In genomic region chr3:183447206-183448001, GRCh38 we compare ENCODE assay signal across 1 cellular context.
TF ChIP-seq lines count a peak whose summit lies in the region.

No MANE protein-coding gene starts in this region.

TF ChIP-seq in HepG2, 621 proteins besides CTCF, POLR2A, EP300 and RAD21 (continued from another document and continues in another):
- TF ChIP-seq ZNF503 (CRISPR knock-in tag; IDR thresholded peaks at IDR 0.05) (peak; percentile 45; the same call in 1 of the 2 replicates), KDM1A (CRISPR knock-in tag; IDR thresholded peaks at IDR 0.05) (no peak), MXD4 (CRISPR knock-in tag; IDR thresholded peaks at IDR 0.05) (peak; percentile 82), ZNF484 (CRISPR knock-in tag; IDR thresholded peaks at IDR 0.05; ENCODE audit: borderline replicate concordance, low read depth) (no peak), ZNF816 (CRISPR knock-in tag; IDR thresholded peaks at IDR 0.05; ENCODE audit: borderline replicate concordance) (peak; percentile 91; the same call in 1 of the 2 replicates), GPN1 (CRISPR knock-in tag; IDR thresholded peaks at IDR 0.05; ENCODE audit: borderline replicate concordance) (peak; percentile 76; the same call in 1 of the 2 replicates), RFX3 (CRISPR knock-in tag; IDR thresholded peaks at IDR 0.05) (peak; percentile 54; the same call in 1 of the 2 replicates), YY1 (IDR thresholded peaks at IDR 0.05; ENCODE audit: insufficient read depth, insufficient replicate concordance, low read depth, low read length) (peak; percentile 91), MYC (CRISPR knock-in tag; IDR thresholded peaks at IDR 0.05; ENCODE audit: borderline replicate concordance) (peak; percentile 77; the same call in 1 of the 2 replicates), SKI (IDR thresholded peaks at IDR 0.05; ENCODE audit: partially characterized antibody) (peak; percentile 17), ZNF766 (CRISPR knock-in tag; IDR thresholded peaks at IDR 0.05; ENCODE audit: borderline replicate concordance) (peak; percentile 72), KDM5B (CRISPR knock-in tag; IDR thresholded peaks at IDR 0.05; ENCODE audit: borderline replicate concordance) (peak; percentile 93; the same call in 1 of the 2 replicates), KDM2A (CRISPR knock-in tag; IDR thresholded peaks at IDR 0.05; ENCODE audit: borderline replicate concordance, low read depth) (peak; percentile 94), TFDP1 (CRISPR knock-in tag; IDR thresholded peaks at IDR 0.05; ENCODE audit: borderline replicate concordance) (peak; percentile 60; the same call in 1 of the 2 replicates), ZNF224 (CRISPR knock-in tag; IDR thresholded peaks at IDR 0.05) (0 out of 2 replicates have a peak, but pooled peaks have one; percentile 37), ZNF510 (CRISPR knock-in tag; IDR thresholded peaks at IDR 0.05; ENCODE audit: low read depth) (no peak), ZBTB25 (CRISPR knock-in tag; IDR thresholded peaks at IDR 0.05) (peak; percentile 50; the same call in 1 of the 2 replicates), HDAC1 (CRISPR knock-in tag; IDR thresholded peaks at IDR 0.05) (peak; percentile 91), RFXAP (CRISPR knock-in tag; IDR thresholded peaks at IDR 0.05; ENCODE audit: borderline replicate concordance) (peak; percentile 88), NBN (conservative IDR thresholded peaks at IDR 0.05) (no peak), FIP1L1 (IDR thresholded peaks at IDR 0.05; ENCODE audit: borderline replicate concordance, insufficient read depth, low read depth, low read length) (no peak), ZNF543 (CRISPR knock-in tag; IDR thresholded peaks at IDR 0.05) (0 out of 2 replicates have a peak, but pooled peaks have one; percentile 64), ZBTB49 (CRISPR knock-in tag; IDR thresholded peaks at IDR 0.05; ENCODE audit: borderline replicate concordance) (no peak), ZNF512 (CRISPR knock-in tag; IDR thresholded peaks at IDR 0.05) (peak; percentile 90), MYPOP (CRISPR knock-in tag; IDR thresholded peaks at IDR 0.05) (peak; percentile 79), RXRA (CRISPR knock-in tag; IDR thresholded peaks at IDR 0.05) (peak; percentile 75), ZNF546 (CRISPR knock-in tag; conservative IDR thresholded peaks at IDR 0.05) (0 out of 2 replicates have a peak, but pooled peaks have one; percentile 26), ZBTB4 (CRISPR knock-in tag; IDR thresholded peaks at IDR 0.05; ENCODE audit: borderline replicate concordance) (peak; percentile 84), SPEN (CRISPR knock-in tag; IDR thresholded peaks at IDR 0.05; ENCODE audit: low read depth) (peak; percentile 88), ZGPAT (CRISPR knock-in tag; IDR thresholded peaks at IDR 0.05) (peak; percentile 93), SMAD1 (CRISPR knock-in tag; IDR thresholded peaks at IDR 0.05; ENCODE audit: borderline replicate concordance, low read depth) (peak; percentile 57; the same call in 1 of the 2 replicates), ZSCAN20 (CRISPR knock-in tag; IDR thresholded peaks at IDR 0.05; ENCODE audit: borderline replicate concordance) (no peak), CEBPG (CRISPR knock-in tag; IDR thresholded peaks at IDR 0.05) (no peak), PITX1 (CRISPR knock-in tag; IDR thresholded peaks at IDR 0.05) (0 out of 2 replicates have a peak, but pooled peaks have one; percentile 63), MAZ (IDR thresholded peaks at IDR 0.05; ENCODE audit: borderline replicate concordance, low read depth, low read length) (no peak), MAZ (CRISPR knock-in tag; IDR thresholded peaks at IDR 0.05; ENCODE audit: low read depth) (peak; percentile 85), ATF7 (IDR thresholded peaks at IDR 0.05) (no peak), ATF7 (CRISPR knock-in tag; IDR thresholded peaks at IDR 0.05) (peak; percentile 48; the same call in 1 of the 2 replicates), ZNF567 (CRISPR knock-in tag; IDR thresholded peaks at IDR 0.05; ENCODE audit: borderline replicate concordance) (peak; percentile 32; the same call in 1 of the 2 replicates), ZNF468 (CRISPR knock-in tag; IDR thresholded peaks at IDR 0.05) (no peak)
